Comparison of ENCODE assay signal across 17 cellular contexts in the genomic region with DNA sequence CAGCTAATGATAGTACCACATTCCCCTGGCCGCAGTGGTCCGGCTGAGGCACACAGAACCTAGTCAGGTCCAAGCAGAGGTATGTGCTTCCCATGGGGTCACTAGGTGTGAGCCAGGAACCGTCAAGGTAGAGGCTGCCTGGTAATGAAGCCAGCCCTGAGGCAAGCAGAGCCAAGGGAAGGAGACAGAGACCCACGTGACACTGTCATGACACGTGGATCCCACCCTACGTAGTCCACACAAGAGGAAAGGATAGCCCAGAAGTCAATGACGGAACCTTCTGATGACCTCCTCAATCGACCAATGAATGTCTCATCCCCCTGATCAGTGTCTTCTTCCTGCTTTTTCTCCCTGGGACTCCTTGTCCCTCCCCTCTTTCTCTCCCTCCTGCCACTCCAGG. TPM values are rescaled to one million over a fixed set of nuclear protein-coding genes. Genes with fewer than 3 reads are reported as not detected.
DNase-seq lines count a peak whose midpoint lies in the region; TF ChIP-seq lines count a peak whose summit lies in the region.
"Had no signal": no experiment of that assay in that cellular context is flagged by ENCODE, and none has a peak within 500 bp of the region (broad histone marks: within the 10 kb centered on the region; RNA-seq: fewer than 3 reads in every experiment).

No MANE protein-coding gene starts in this region.

- H3K9ac ChIP-seq in OCI-LY1 (ENCODE audit: low read length) (no peak overlapping the region), neuronal stem cell (ENCODE audit: low read depth, low read length, poor library complexity) (no peak overlapping the region)

- TF ChIP-seq CTCF in OCI-LY1 (IDR thresholded peaks at IDR 0.05; ENCODE audit: low read length) = no peak
- TF ChIP-seq CTCF in RWPE1 (conservative IDR thresholded peaks at IDR 0.05; ENCODE audit: low read depth) = no peak
- TF ChIP-seq CTCF in tibial artery (IDR thresholded peaks at IDR 0.05) = no peak
- no peak for TF ChIP-seq CTCF in transverse colon (IDR thresholded peaks at IDR 0.05)

- H2AK5ac ChIP-seq in neuronal stem cell (ENCODE audit: low read depth, low read length) = no peak overlapping the region

- intact Hi-C loops in tibial artery (cut with DNase I; ENCODE audit: low total_unique reads) (no loop called here), transverse colon (cut with DNase I; ENCODE audit: low total_unique reads) (no loop called here)

- TF ChIP-seq EP300 in transverse colon (IDR thresholded peaks at IDR 0.05; ENCODE audit: low read depth) = no peak

- H3K23ac ChIP-seq in neuronal stem cell (ENCODE audit: low read depth, low read length, poor library complexity) = no peak overlapping the region

- no peak overlapping the region for H3K14ac ChIP-seq in neuronal stem cell (ENCODE audit: low read length)

- H3K4ac ChIP-seq in neuronal stem cell (ENCODE audit: low read length) = no peak overlapping the region

- no peaks in the 10 kb centered on the region for H3K79me1 ChIP-seq in neuronal stem cell (ENCODE audit: low read depth, low read length)

- H3K36me3 ChIP-seq in OCI-LY1 (ENCODE audit: insufficient read depth, low read length) (no peaks in the 10 kb centered on the region), neuronal stem cell (replicated peaks in 1 of 2; ENCODE audit: control insufficient read depth in 2 of 2, insufficient read depth in 2 of 2, low read length in 2 of 2) (no peaks in the 10 kb centered on the region), tibial artery (no peaks in the 10 kb centered on the region), transverse colon (no peaks in the 10 kb centered on the region)
- H3K36me3 ChIP-seq: SJSA1 had no signal

- peaks cover 39% of the 10 kb centered on the region for H3K4me1 ChIP-seq in OCI-LY1 (ENCODE audit: insufficient read depth, low read length, severe bottlenecking)
- H3K4me1 ChIP-seq in neuronal stem cell (ENCODE audit: control insufficient read depth in 2 of 2, insufficient read depth in 1 of 2, low read depth in 1 of 2, low read length in 2 of 2) = peaks cover 6 to 7% of the 10 kb centered on the region in 2 donors
- peaks cover 5 to 83% (median 49%) of the 10 kb centered on the region in 4 donors for H3K4me1 ChIP-seq in tibial artery
- H3K4me1 ChIP-seq in transverse colon = peaks cover 9 to 26% (median 20%) of the 10 kb centered on the region in 4 donors

- 0 out of 2 replicates have a peak overlapping the region, but pooled peaks have one; percentile 10 for H3K4me2 ChIP-seq in OCI-LY1 (ENCODE audit: low read length)
- no peak overlapping the region for H3K4me2 ChIP-seq in neuronal stem cell (ENCODE audit: insufficient read depth, low read length, poor library complexity, severe bottlenecking)
- H3K4me2 ChIP-seq: PC-9 had no signal

- H2BK15ac ChIP-seq in neuronal stem cell (ENCODE audit: low read length) = peak overlapping the region; percentile 52

- H4K20me1 ChIP-seq in OCI-LY1 (ENCODE audit: insufficient read depth, low read length) = no peaks in the 10 kb centered on the region

- WGBS in neuronal stem cell (ENCODE audit: extremely low coverage in 2 of 2, insufficient read length in 2 of 2, insufficient replicate concordance in 1 of 2), 2 donors = no CpG with 5 or more reads among the region's 8 CpGs
- WGBS in transverse colon (ENCODE audit: low coverage in 1 of 2), 2 donors = 72 to 78% methylated on average over 2 to 8 of the region's 8 CpGs

- H2BK12ac ChIP-seq in neuronal stem cell (ENCODE audit: low read length) = peak overlapping the region; percentile 85

- no peak overlapping the region for H2BK120ac ChIP-seq in neuronal stem cell (ENCODE audit: low read depth, low read length)

- POLR2A ChIA-PET in RWPE1 (lab: Yijun Ruan, JAX; ENCODE audit: low non-redundant PET) = no interaction called here

- no peak overlapping the region for H4K91ac ChIP-seq in neuronal stem cell (ENCODE audit: low read depth, low read length, poor library complexity)

- H4K8ac ChIP-seq in neuronal stem cell (ENCODE audit: low read depth, low read length) = no peak overlapping the region

- DNase-seq in RWPE1 (ENCODE audit: low spot score) = no peak
- no peak for DNase-seq in neuronal stem cell (ENCODE audit: low spot score)
- DNase-seq in tibial artery = no peak
- DNase-seq in transverse colon = no peak
- no peak for DNase-seq in AML-193 (lab: John Stamatoyannopoulos, UW)
- no peak for DNase-seq in DMS79 (lab: John Stamatoyannopoulos, UW)
- DNase-seq: ACHN, GDM1, HFFc6, KBM-7, NCI-H1694 treated with DMSO at 0.1 percent for 48 hours, NCI-H2227 treated with DMSO at 0.1 percent for 48 hours, NCI-H510A treated with DMSO at 0.1 percent for 48 hours, NCI-H82, PC-9 had no signal

- H3K27ac ChIP-seq in OCI-LY1 (ENCODE audit: low read depth, low read length, poor library complexity, severe bottlenecking) (peak overlapping the region; percentile 4), RWPE1 (peak overlapping the region; percentile 99), neuronal stem cell (replicated peaks; ENCODE audit: low read length) (no peak overlapping the region), tibial artery (peak overlapping the region; percentile 80 to 93), transverse colon (peak overlapping the region in 1 of 4 donors; percentile 17)
- H3K27ac ChIP-seq: PC-9, SJSA1 had no signal

- H3K18ac ChIP-seq in neuronal stem cell (ENCODE audit: low read length) = no peak overlapping the region

- no peaks in the 10 kb centered on the region for H3F3A ChIP-seq in OCI-LY1 (ENCODE audit: insufficient read depth, low read length)

- no peaks in the 10 kb centered on the region for H3K27me3 ChIP-seq in OCI-LY1 (ENCODE audit: insufficient read depth, low read length)
- peaks cover 0 to 15% (median 0%) of the 10 kb centered on the region in 3 experiments for H3K27me3 ChIP-seq in neuronal stem cell (ENCODE audit: control insufficient read depth in 3 of 3, insufficient read depth in 3 of 3, low read depth in 1 of 3, low read length in 3 of 3)
- H3K27me3 ChIP-seq in tibial artery = no peaks in the 10 kb centered on the region
- H3K27me3 ChIP-seq in transverse colon = no peaks in the 10 kb centered on the region
- H3K27me3 ChIP-seq: SJSA1 had no signal

- no peak overlapping the region for H2BK5ac ChIP-seq in neuronal stem cell (ENCODE audit: low read length)

- TF ChIP-seq POLR2A in transverse colon (IDR thresholded peaks at IDR 0.05) = no peak

- H3K9me3 ChIP-seq in OCI-LY1 (ENCODE audit: low read length) = no peaks in the 10 kb centered on the region
- H3K9me3 ChIP-seq in neuronal stem cell (replicated peaks in 1 of 2; ENCODE audit: control insufficient read depth in 2 of 2, insufficient read depth in 1 of 2, low read depth in 1 of 2, low read length in 2 of 2) = no peaks in the 10 kb centered on the region
- H3K9me3 ChIP-seq in tibial artery = no peaks in the 10 kb centered on the region
- H3K9me3 ChIP-seq in transverse colon = no peaks in the 10 kb centered on the region
- H3K9me3 ChIP-seq: SJSA1 had no signal

- CTCF ChIA-PET in RWPE1 (lab: Yijun Ruan, JAX) = no interaction called here

- no peaks in the 10 kb centered on the region for H3K79me2 ChIP-seq in OCI-LY1 (ENCODE audit: insufficient read depth, low read length)

- no peaks in the 10 kb centered on the region for H3K9me2 ChIP-seq in OCI-LY1 (ENCODE audit: low read depth, low read length)

- H3K4me3 ChIP-seq in OCI-LY1 (ENCODE audit: low read depth, low read length, poor library complexity, severe bottlenecking) = no peak overlapping the region
- no peak overlapping the region for H3K4me3 ChIP-seq in neuronal stem cell (ENCODE audit: low read length in 2 of 2)
- no peak overlapping the region for H3K4me3 ChIP-seq in tibial artery
- H3K4me3 ChIP-seq in transverse colon = no peak overlapping the region
- H3K4me3 ChIP-seq: PC-9, SJSA1 had no signal

- in situ Hi-C loops in transverse colon (cut with MboI; ENCODE audit: low pct_ligation_motif_present in 1 of 4, low pct_unique_long_range_greater_than_20kb in 1 of 4, low sequenced_read_pairs in 3 of 4) = no loop called here

- H2AFZ ChIP-seq in OCI-LY1 (ENCODE audit: low read length) (no peak overlapping the region), neuronal stem cell (ENCODE audit: low read length) (no peak overlapping the region)
- H2AFZ ChIP-seq: PC-9 had no signal

RNA-seq across cellular contexts. Expression of a gene that starts 19.0 kb away (rescaled TPM):
- 5.5 TPM for polyA plus RNA-seq in neuronal stem cell (2013, experiment 1 of 2)
- polyA plus RNA-seq in neuronal stem cell (2013, experiment 2 of 2) = 5.6 TPM
- 10 to 100 TPM in 2 of 4 donors, 1 to 10 TPM in 2; 6.3 to 31.4 (median 12.7) TPM for total RNA-seq in transverse colon

RNA-seq across cellular contexts. Expression of a gene that starts 52.5 kb away (rescaled TPM):
- polyA plus RNA-seq in neuronal stem cell (2013, experiment 1 of 2) = 108 TPM
- polyA plus RNA-seq in neuronal stem cell (2013, experiment 2 of 2) = 107 TPM
- 100 to 1,000 TPM; 138 to 294 (median 167) TPM for total RNA-seq in transverse colon
